18 cellular contexts compared by ENCODE assay signal in genomic region chr18:61785588-61785987, GRCh38.
DNase-seq lines count a peak whose midpoint lies in the region; FAIRE-seq and TF ChIP-seq lines count a peak whose summit lies in the region.
"Had no signal": no experiment of that assay in that cellular context is flagged by ENCODE, and none has a peak within 500 bp of the region (broad histone marks: within the 10 kb centered on the region; RNA-seq: fewer than 3 reads in every experiment).

No MANE protein-coding gene starts in this region.

- H3K27me3 ChIP-seq in small intestine (ENCODE audit: control insufficient read depth in 2 of 2, insufficient read depth in 2 of 2, low read length in 2 of 2), result no peaks in the 10 kb centered on the region
- H3K27me3 ChIP-seq: BE2C had no signal

- 9 to 41% (median 23%) methylated on average over 3 of the region's 3 CpGs for WGBS in small intestine, 3 donors

- DNase-seq in OCI-M1 (lab: John Stamatoyannopoulos, UW) (peak; percentile 67), amniotic epithelial cell (ENCODE audit: low read depth) (peak; percentile 17), fibroblast of pulmonary artery (ENCODE audit: low read depth) (peak; percentile 21), small intestine (peak; percentile 82), KBM-7 (no peak), DMS 273 treated with DMSO at 0.1 percent for 48 hours (lab: John Stamatoyannopoulos, UW) (no peak)
- no peak for DNase-seq in stimulated activated CD4-positive, alpha-beta T cell treated with anti-CD3 and anti-CD28 coated beads, Interleukin-2, amount 100 ng/mL, for 24 hours
- DNase-seq: BE2C; C1 segment of cervical spinal cord; CD4-positive, CD25-positive, alpha-beta regulatory T cell; CD8-positive, alpha-beta memory T cell; COR-L47; DMS153; DMS79; GDM1; GOT3; H7 had no signal

- H3K27ac ChIP-seq in small intestine (ENCODE audit: low read depth in 1 of 2, low read length in 1 of 2), result no peak overlapping the region

- no peak for FAIRE-seq in small intestine (lab: Jason Lieb, UNC)
- FAIRE-seq: GM12892 had no signal

- no peaks in the 10 kb centered on the region for H3K36me3 ChIP-seq in small intestine (ENCODE audit: control insufficient read depth in 2 of 2, insufficient read depth in 2 of 2, low read length in 2 of 2)
- H3K36me3 ChIP-seq: BE2C had no signal

- in situ Hi-C loops in KBM-7 (cut with MboI; ENCODE audit: low pct_unique_long_range_greater_than_20kb, low sequenced_read_pairs), result no loop called here

- no peaks in the 10 kb centered on the region for H3K4me1 ChIP-seq in small intestine (ENCODE audit: control insufficient read depth in 2 of 2, insufficient read depth in 1 of 2, low read depth in 1 of 2, low read length in 1 of 2)
- H3K4me1 ChIP-seq: BE2C had no signal

- no peaks in the 10 kb centered on the region for H3K9me3 ChIP-seq in small intestine (ENCODE audit: control insufficient read depth, low read depth)
- H3K9me3 ChIP-seq: BE2C had no signal

- TF ChIP-seq CTCF in fibroblast of pulmonary artery (IDR thresholded peaks at IDR 0.05; ENCODE audit: low read length, missing control alignments), result no peak

- H3K4me3 ChIP-seq in fibroblast of pulmonary artery (replicated peaks; ENCODE audit: low read depth, low read length) (no peak overlapping the region), small intestine (ENCODE audit: low read depth in 1 of 2, low read length in 2 of 2) (no peak overlapping the region)

Comparison
In these comparisons a context has a peak if more than half of its experiments do, and no peak if none do; other contexts are left out.
1. DNase-seq: peak in OCI-M1 (single experiment), amniotic epithelial cell (single experiment), fibroblast of pulmonary artery (single experiment) and small intestine (single experiment); none in KBM-7 (single experiment), DMS 273 treated with DMSO at 0.1 percent for 48 hours (single experiment) and stimulated activated CD4-positive, alpha-beta T cell treated with anti-CD3 and anti-CD28 coated beads, Interleukin-2, amount 100 ng/mL, for 24 hours (0 of 2).